Comparison of ENCODE assay signal across 1 cellular context in genomic region chr6:3102875-3103274, GRCh38.
TF ChIP-seq lines count a peak whose summit lies in the region.

No MANE protein-coding gene starts in this region.

TF ChIP-seq in IMR-90, 13 proteins besides CTCF, POLR2A, EP300 and RAD21:
- no peak for TF ChIP-seq USF2 (IDR thresholded peaks at IDR 0.05; ENCODE audit: low read depth, low read length)
- TF ChIP-seq CEBPB (IDR thresholded peaks at IDR 0.05; ENCODE audit: low read depth, low read length): no peak
- no peak for TF ChIP-seq MXI1 (IDR thresholded peaks at IDR 0.05; ENCODE audit: borderline replicate concordance, low read depth, low read length)
- no peak for TF ChIP-seq NFE2L2 (IDR thresholded peaks at IDR 0.05; ENCODE audit: low read depth, low read length)
- no peak for TF ChIP-seq BHLHE40 (IDR thresholded peaks at IDR 0.05; ENCODE audit: low read depth, low read length)
- TF ChIP-seq SMC3 (IDR thresholded peaks at IDR 0.05; ENCODE audit: low read depth, low read length): no peak
- no peak for TF ChIP-seq RFX5 (IDR thresholded peaks at IDR 0.05; ENCODE audit: low read depth, low read length)
- no peak for TF ChIP-seq MAFK (IDR thresholded peaks at IDR 0.05; ENCODE audit: low read depth, low read length)
- TF ChIP-seq ELK1 (IDR thresholded peaks at IDR 0.05; ENCODE audit: borderline replicate concordance, low read depth, low read length): no peak
- no peak for TF ChIP-seq MAZ (IDR thresholded peaks at IDR 0.05; ENCODE audit: borderline replicate concordance, low read depth, low read length)
- TF ChIP-seq CHD1 (IDR thresholded peaks at IDR 0.05; ENCODE audit: low read depth, low read length): no peak
- no peak for TF ChIP-seq RCOR1 (IDR thresholded peaks at IDR 0.05; ENCODE audit: insufficient replicate concordance, low read length)
- no peak for TF ChIP-seq FOS (IDR thresholded peaks at IDR 0.05; ENCODE audit: low read depth, low read length)
